In genomic region chr2:230636684-230637271, GRCh38 we compare ENCODE assay signal across 12 cellular contexts.
DNase-seq lines count a peak whose midpoint lies in the region; ATAC-seq lines count a peak whose summit lies in the region.
"Had no signal": no experiment of that assay in that cellular context is flagged by ENCODE, and none has a peak within 500 bp of the region (broad histone marks: within the 10 kb centered on the region; RNA-seq: fewer than 3 reads in every experiment).

No MANE protein-coding gene starts in this region.

- H3K9me3 Mint-ChIP-seq in activated CD4-positive, alpha-beta memory T cell treated with anti-CD3 and anti-CD28 coated beads for 36 hours: no peaks in the 10 kb centered on the region
- H3K9me3 Mint-ChIP-seq in activated CD4-positive, alpha-beta memory T cell treated with anti-CD3 and anti-CD28 coated beads, Interleukin-2, amount 10 ng/mL, durations not matched to agents 7 days and 5 days: no peaks in the 10 kb centered on the region

- no peak for DNase-seq in activated CD4-positive, alpha-beta memory T cell treated with anti-CD3 and anti-CD28 coated beads for 36 hours
- DNase-seq in activated CD4-positive, alpha-beta memory T cell treated with anti-CD3 and anti-CD28 coated beads, Interleukin-2, amount 10 ng/mL, durations not matched to agents 7 days and 5 days: no peak
- DNase-seq in germinal center (ENCODE audit: low spot score): peak; percentile 24
- no peak for DNase-seq in effector CD4-positive, alpha-beta T cell
- DNase-seq: KG1, NCI-H1930, NCI-H748 treated with DMSO at 0.1 percent for 48 hours, upper lobe of right lung had no signal

- H3K27me3 Mint-ChIP-seq in activated CD4-positive, alpha-beta memory T cell treated with anti-CD3 and anti-CD28 coated beads for 36 hours: no peaks in the 10 kb centered on the region
- no peaks in the 10 kb centered on the region for H3K27me3 Mint-ChIP-seq in activated CD4-positive, alpha-beta memory T cell treated with anti-CD3 and anti-CD28 coated beads, Interleukin-2, amount 10 ng/mL, durations not matched to agents 7 days and 5 days

- H3K4me1 Mint-ChIP-seq in activated CD4-positive, alpha-beta memory T cell treated with anti-CD3 and anti-CD28 coated beads for 36 hours (ENCODE audit: low read depth): peaks cover 16% of the 10 kb centered on the region
- H3K4me1 Mint-ChIP-seq in activated CD4-positive, alpha-beta memory T cell treated with anti-CD3 and anti-CD28 coated beads, Interleukin-2, amount 10 ng/mL, durations not matched to agents 7 days and 5 days: peaks cover 11% of the 10 kb centered on the region

- H3K27ac Mint-ChIP-seq in activated CD4-positive, alpha-beta memory T cell treated with anti-CD3 and anti-CD28 coated beads for 36 hours: peak overlapping the region; percentile 86
- no peak overlapping the region for H3K27ac Mint-ChIP-seq in activated CD4-positive, alpha-beta memory T cell treated with anti-CD3 and anti-CD28 coated beads, Interleukin-2, amount 10 ng/mL, durations not matched to agents 7 days and 5 days

- CTCF ChIA-PET in activated CD4-positive, alpha-beta memory T cell treated with anti-CD3 and anti-CD28 coated beads for 36 hours (lab: Charles Lee): interaction anchor here (1.4 kb wide), 1 partner anchor 32 kb away, joined by 4 read pairs; no protein-coding TSS in a partner anchor
- CTCF ChIA-PET in activated CD4-positive, alpha-beta memory T cell treated with anti-CD3 and anti-CD28 coated beads, Interleukin-2, amount 10 ng/mL, durations not matched to agents 7 days and 5 days (lab: Charles Lee): interaction anchor here (0.9 kb wide), 1 partner anchor 21 kb away, joined by 4 read pairs; no protein-coding TSS in a partner anchor

- intact Hi-C loops in activated CD4-positive, alpha-beta memory T cell treated with anti-CD3 and anti-CD28 coated beads for 36 hours (cut with micrococcal nuclease): no loop called here

- no peaks in the 10 kb centered on the region for H3K36me3 Mint-ChIP-seq in activated CD4-positive, alpha-beta memory T cell treated with anti-CD3 and anti-CD28 coated beads for 36 hours
- H3K36me3 Mint-ChIP-seq in activated CD4-positive, alpha-beta memory T cell treated with anti-CD3 and anti-CD28 coated beads, Interleukin-2, amount 10 ng/mL, durations not matched to agents 7 days and 5 days (ENCODE audit: low read depth): no peaks in the 10 kb centered on the region

- peak; percentile 71 for ATAC-seq in GM19035 (IDR thresholded peaks at IDR 0.05; ENCODE audit: unreplicated experiment)
- ATAC-seq in HG03521 (IDR thresholded peaks at IDR 0.05; ENCODE audit: unreplicated experiment): peak; percentile 50
- no peak for ATAC-seq in HG03460 (IDR thresholded peaks at IDR 0.05; ENCODE audit: unreplicated experiment)
- ATAC-seq in HG03469 (IDR thresholded peaks at IDR 0.05; ENCODE audit: unreplicated experiment): no peak
- ATAC-seq: upper lobe of right lung had no signal

- POLR2A ChIA-PET in activated CD4-positive, alpha-beta memory T cell treated with anti-CD3 and anti-CD28 coated beads for 36 hours (lab: Charles Lee): interaction anchor here (1.2 to 1.8 kb wide), 2 partner anchors 21 to 25 kb away, joined by 3 to 4 read pairs; no protein-coding TSS in a partner anchor
- POLR2A ChIA-PET in activated CD4-positive, alpha-beta memory T cell treated with anti-CD3 and anti-CD28 coated beads, Interleukin-2, amount 10 ng/mL, durations not matched to agents 7 days and 5 days (lab: Charles Lee): no interaction called here

- H3K4me3 Mint-ChIP-seq in activated CD4-positive, alpha-beta memory T cell treated with anti-CD3 and anti-CD28 coated beads for 36 hours: peak overlapping the region; percentile 44
- H3K4me3 Mint-ChIP-seq in activated CD4-positive, alpha-beta memory T cell treated with anti-CD3 and anti-CD28 coated beads, Interleukin-2, amount 10 ng/mL, durations not matched to agents 7 days and 5 days: no peak overlapping the region

Comparison
In these comparisons a context has a peak if more than half of its experiments do, and no peak if none do; other contexts are left out.
1. ATAC-seq: peak in GM19035 (single experiment) and HG03521 (single experiment); none in HG03460 (single experiment) and HG03469 (single experiment).